ENCODE assay signal across 8 cellular contexts in the genomic region with DNA sequence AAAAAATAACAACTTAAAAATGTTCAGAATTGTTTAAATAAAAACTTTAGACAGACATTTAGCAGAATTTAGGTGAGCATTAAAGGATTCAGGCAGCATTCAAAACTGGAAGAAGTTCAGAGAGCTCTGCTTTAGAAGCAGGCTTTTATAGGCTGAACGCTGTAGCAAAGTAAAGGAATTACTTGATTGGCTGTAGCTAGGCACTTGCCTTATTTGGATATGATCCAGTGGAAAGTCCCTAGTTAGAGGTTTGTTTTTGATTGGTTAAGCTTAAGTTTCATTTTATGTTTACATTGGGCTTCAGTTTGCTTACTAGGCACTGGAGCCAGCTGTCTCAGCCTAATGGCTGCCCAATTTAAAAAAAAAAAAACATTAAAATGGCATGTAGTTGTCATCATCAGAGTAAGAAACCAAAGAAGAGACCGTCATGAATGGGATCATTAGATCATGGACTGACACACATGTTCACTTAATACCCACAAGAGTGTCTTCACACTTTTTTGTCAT.
DNase-seq lines count a peak whose midpoint lies in the region; ATAC-seq, FAIRE-seq and TF ChIP-seq lines count a peak whose summit lies in the region.

No MANE protein-coding gene starts in this region.

- H3K9me3 ChIP-seq in kidney (ENCODE audit: control insufficient read depth in 1 of 2, low read length in 2 of 2) (no peaks in the 10 kb centered on the region), stomach (no peaks in the 10 kb centered on the region)

- ATAC-seq in GM21737 (IDR thresholded peaks at IDR 0.05; ENCODE audit: unreplicated experiment), result peak; percentile 91

- WGBS in stomach, 5 donors, result 4 to 14% (median 9%) methylated on average over 2 of the region's 2 CpGs

- H3K9ac ChIP-seq in kidney (ENCODE audit: low read length in 2 of 2), result no peak overlapping the region

- peak; percentile 96 for FAIRE-seq in kidney (lab: Jason Lieb, UNC)

- H3K27ac ChIP-seq in kidney (ENCODE audit: low read depth in 2 of 2, low read length in 2 of 2), result peak overlapping the region in 1 of 2 donors; percentile 5
- peak overlapping the region in 4 of 5 donors; percentile 62 to 81 (median 72) for H3K27ac ChIP-seq in stomach

- H3K27me3 ChIP-seq in stomach, result no peaks in the 10 kb centered on the region

- TF ChIP-seq EP300 in Ishikawa (IDR thresholded peaks at IDR 0.05; ENCODE audit: borderline replicate concordance) (no peak), stomach (IDR thresholded peaks at IDR 0.05) (no peak)

- intact Hi-C loops in kidney (cut with DNase I), result no loop called here
- intact Hi-C loops in stomach (cut with DNase I; ENCODE audit: low total_unique reads), result no loop called here

- DNase-seq in activated CD8-positive, alpha-beta memory T cell treated with anti-CD3 and anti-CD28 coated beads for 4 hours (ENCODE audit: low read depth in 2 of 2), result peak; percentile 0
- DNase-seq in activated CD8-positive, alpha-beta memory T cell treated with anti-CD3 and anti-CD28 coated beads for 24 hours, result no peak
- peak; percentile 96 for DNase-seq in astrocyte of the spinal cord (ENCODE audit: low read depth, low spot score)
- no peak for DNase-seq in kidney
- DNase-seq in stomach, result no peak

- in situ Hi-C loops in astrocyte of the spinal cord (cut with HindIII; ENCODE audit: low sequenced_read_pairs), result no loop called here

- no peak for TF ChIP-seq CTCF in astrocyte of the spinal cord (IDR thresholded peaks at IDR 0.05; ENCODE audit: low read depth, low read length)
- no peak for TF ChIP-seq CTCF in kidney (IDR thresholded peaks at IDR 0.05; ENCODE audit: borderline replicate concordance, extremely low read depth, insufficient read depth)
- TF ChIP-seq CTCF in stomach (IDR thresholded peaks at IDR 0.05), result no peak

- H3K36me3 ChIP-seq in kidney (ENCODE audit: control insufficient read depth in 1 of 2, insufficient read depth in 2 of 2, low read length in 2 of 2) (no peaks in the 10 kb centered on the region), stomach (peaks cover 0 to 18% (median 9%) of the 10 kb centered on the region in 4 donors)

- no peak overlapping the region for H3K4me3 ChIP-seq in astrocyte of the spinal cord (ENCODE audit: low read depth, low read length)
- H3K4me3 ChIP-seq in kidney (ENCODE audit: low read length in 2 of 2), result peak overlapping the region in 1 of 2 donors; percentile 3
- peak overlapping the region in 2 of 4 donors; percentile 2 to 7 for H3K4me3 ChIP-seq in stomach

- no peak for TF ChIP-seq RAD21 in Ishikawa (IDR thresholded peaks at IDR 0.05; ENCODE audit: low read depth)

- peaks cover 4 to 5% of the 10 kb centered on the region in 2 donors for H3K4me1 ChIP-seq in kidney (ENCODE audit: control insufficient read depth in 1 of 2, insufficient read depth in 1 of 2, low read depth in 1 of 2, low read length in 2 of 2)
- peaks cover 5 to 57% (median 28%) of the 10 kb centered on the region in 4 donors for H3K4me1 ChIP-seq in stomach

- no peak for TF ChIP-seq POLR2A in stomach (IDR thresholded peaks at IDR 0.05)

TF ChIP-seq in Ishikawa, 13 proteins besides CTCF, POLR2A, EP300 and RAD21:
- TF ChIP-seq CREB1 (IDR thresholded peaks at IDR 0.05; ENCODE audit: low read depth), result no peak
- 0 out of 2 replicates have a peak, but pooled peaks have one; percentile 23 for TF ChIP-seq FOXM1 (IDR thresholded peaks at IDR 0.05; ENCODE audit: borderline replicate concordance, low read depth)

TF ChIP-seq in PFSK-1, 5 proteins besides CTCF, POLR2A, EP300 and RAD21:
- TF ChIP-seq FOXP2 (optimal IDR thresholded peaks at IDR 0.05; ENCODE audit: borderline replicate concordance, extremely low read depth, extremely low read length, insufficient read depth), result no peak
- TF ChIP-seq, protein P1, sequence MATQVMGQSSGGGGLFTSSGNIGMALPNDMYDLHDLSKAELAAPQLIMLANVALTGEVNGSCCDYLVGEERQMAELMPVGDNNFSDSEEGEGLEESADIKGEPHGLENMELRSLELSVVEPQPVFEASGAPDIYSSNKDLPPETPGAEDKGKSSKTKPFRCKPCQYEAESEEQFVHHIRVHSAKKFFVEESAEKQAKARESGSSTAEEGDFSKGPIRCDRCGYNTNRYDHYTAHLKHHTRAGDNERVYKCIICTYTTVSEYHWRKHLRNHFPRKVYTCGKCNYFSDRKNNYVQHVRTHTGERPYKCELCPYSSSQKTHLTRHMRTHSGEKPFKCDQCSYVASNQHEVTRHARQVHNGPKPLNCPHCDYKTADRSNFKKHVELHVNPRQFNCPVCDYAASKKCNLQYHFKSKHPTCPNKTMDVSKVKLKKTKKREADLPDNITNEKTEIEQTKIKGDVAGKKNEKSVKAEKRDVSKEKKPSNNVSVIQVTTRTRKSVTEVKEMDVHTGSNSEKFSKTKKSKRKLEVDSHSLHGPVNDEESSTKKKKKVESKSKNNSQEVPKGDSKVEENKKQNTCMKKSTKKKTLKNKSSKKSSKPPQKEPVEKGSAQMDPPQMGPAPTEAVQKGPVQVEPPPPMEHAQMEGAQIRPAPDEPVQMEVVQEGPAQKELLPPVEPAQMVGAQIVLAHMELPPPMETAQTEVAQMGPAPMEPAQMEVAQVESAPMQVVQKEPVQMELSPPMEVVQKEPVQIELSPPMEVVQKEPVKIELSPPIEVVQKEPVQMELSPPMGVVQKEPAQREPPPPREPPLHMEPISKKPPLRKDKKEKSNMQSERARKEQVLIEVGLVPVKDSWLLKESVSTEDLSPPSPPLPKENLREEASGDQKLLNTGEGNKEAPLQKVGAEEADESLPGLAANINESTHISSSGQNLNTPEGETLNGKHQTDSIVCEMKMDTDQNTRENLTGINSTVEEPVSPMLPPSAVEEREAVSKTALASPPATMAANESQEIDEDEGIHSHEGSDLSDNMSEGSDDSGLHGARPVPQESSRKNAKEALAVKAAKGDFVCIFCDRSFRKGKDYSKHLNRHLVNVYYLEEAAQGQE (IDR thresholded peaks at IDR 0.05; ENCODE audit: insufficient read depth in 1 of 2, low read depth in 2 of 2, low read length in 2 of 2), result no peak
- 0 out of 2 replicates have a peak, but pooled peaks have one; percentile 49 for TF ChIP-seq POLR2AphosphoS5 (IDR thresholded peaks at IDR 0.05; ENCODE audit: low read depth, low read length)
- TF ChIP-seq TAF1 (IDR thresholded peaks at IDR 0.05; ENCODE audit: borderline replicate concordance, insufficient read depth, low read length), result no peak
- 0 out of 2 replicates have a peak, but pooled peaks have one; percentile 31 for TF ChIP-seq SIN3A (IDR thresholded peaks at IDR 0.05; ENCODE audit: borderline replicate concordance, insufficient read depth, low read length)

Comparison
In these comparisons a context has a peak if more than half of its experiments do, and no peak if none do; other contexts are left out.
1. DNase-seq: peak in activated CD8-positive, alpha-beta memory T cell treated with anti-CD3 and anti-CD28 coated beads for 4 hours (2 of 2) and astrocyte of the spinal cord (single experiment); none in activated CD8-positive, alpha-beta memory T cell treated with anti-CD3 and anti-CD28 coated beads for 24 hours (single experiment), kidney (single experiment) and stomach (single experiment).